1 cellular context compared by ENCODE assay signal in the genomic region with DNA sequence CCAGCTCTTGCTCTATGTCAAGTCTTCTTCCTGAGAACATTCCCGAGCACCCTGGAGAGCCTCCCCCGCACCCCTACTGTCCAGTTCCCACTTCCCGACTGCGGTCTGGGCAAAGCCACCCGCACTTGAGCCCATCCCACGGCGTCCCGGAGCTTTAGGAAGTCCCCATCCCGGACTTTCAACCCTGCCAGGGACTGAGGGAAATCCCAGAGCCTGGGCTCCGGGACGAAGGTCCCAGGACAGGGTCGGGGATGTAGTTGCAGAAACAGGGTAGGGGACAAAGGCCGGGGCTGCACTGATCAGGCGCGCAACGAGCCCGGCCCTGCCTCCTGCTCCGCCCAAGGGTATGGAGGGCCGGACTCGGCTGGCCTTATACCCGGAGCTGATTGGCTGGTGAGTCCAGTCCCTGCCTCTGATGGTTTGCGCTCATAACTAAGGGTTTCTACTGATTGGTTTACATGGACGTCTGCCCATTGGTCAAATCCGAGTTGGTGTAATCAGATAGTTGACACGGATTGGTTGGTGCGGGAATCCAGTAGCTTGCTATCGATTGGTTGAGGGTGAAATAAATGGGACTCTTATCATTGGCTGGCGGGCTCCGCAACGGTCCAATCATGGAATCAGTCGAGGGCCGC.
TF ChIP-seq lines count a peak whose summit lies in the region.

No MANE protein-coding gene starts in this region.

TF ChIP-seq in HepG2, 621 proteins besides CTCF, POLR2A, EP300 and RAD21 (continued from another document and continues in another):
- TF ChIP-seq KDM5A (IDR thresholded peaks at IDR 0.05; ENCODE audit: borderline replicate concordance, low read length) = no peak
- no peak for TF ChIP-seq ZNF567 (CRISPR knock-in tag; IDR thresholded peaks at IDR 0.05; ENCODE audit: borderline replicate concordance)
- no peak for TF ChIP-seq CC2D1A (CRISPR knock-in tag; IDR thresholded peaks at IDR 0.05)
- TF ChIP-seq ZSCAN21 (CRISPR knock-in tag; IDR thresholded peaks at IDR 0.05; ENCODE audit: borderline replicate concordance) = no peak
- TF ChIP-seq HDAC2 (CRISPR knock-in tag; IDR thresholded peaks at IDR 0.05) = peak; percentile 41; the same call in 1 of the 2 replicates
- TF ChIP-seq LCORL (IDR thresholded peaks at IDR 0.05) = no peak
- peak; percentile 99 for TF ChIP-seq LCORL (CRISPR knock-in tag; IDR thresholded peaks at IDR 0.05)
- TF ChIP-seq ZNF264 (CRISPR knock-in tag; IDR thresholded peaks at IDR 0.05) = 0 out of 2 replicates have a peak, but pooled peaks have one; percentile 39
- TF ChIP-seq SAFB2 (CRISPR knock-in tag; IDR thresholded peaks at IDR 0.05; ENCODE audit: borderline replicate concordance, low read depth) = no peak
- TF ChIP-seq SOX5 (CRISPR knock-in tag; IDR thresholded peaks at IDR 0.05; ENCODE audit: borderline replicate concordance) = peak; percentile 54; the same call in 1 of the 2 replicates
- TF ChIP-seq ZNF564 (CRISPR knock-in tag; IDR thresholded peaks at IDR 0.05) = no peak
- TF ChIP-seq FOXK1 (CRISPR knock-in tag; IDR thresholded peaks at IDR 0.05; ENCODE audit: borderline replicate concordance, low read depth) = peak; percentile 17; the same call in 1 of the 2 replicates
- no peak for TF ChIP-seq CREBL2 (CRISPR knock-in tag; IDR thresholded peaks at IDR 0.05; ENCODE audit: borderline replicate concordance)
- no peak for TF ChIP-seq PAF1 (CRISPR knock-in tag; IDR thresholded peaks at IDR 0.05)
- no peak for TF ChIP-seq ZNF282 (IDR thresholded peaks at IDR 0.05; ENCODE audit: partially characterized antibody)
- TF ChIP-seq ZNF20 (CRISPR knock-in tag; IDR thresholded peaks at IDR 0.05) = no peak
- TF ChIP-seq ZNF724P (CRISPR knock-in tag; IDR thresholded peaks at IDR 0.05; ENCODE audit: borderline replicate concordance) = no peak
- TF ChIP-seq NFE2 (CRISPR knock-in tag; IDR thresholded peaks at IDR 0.05) = no peak
- TF ChIP-seq CBX1 (IDR thresholded peaks at IDR 0.05; ENCODE audit: low read depth) = no peak
- TF ChIP-seq HHEX (CRISPR knock-in tag; IDR thresholded peaks at IDR 0.05) = no peak
- TF ChIP-seq ZSCAN20 (CRISPR knock-in tag; IDR thresholded peaks at IDR 0.05; ENCODE audit: borderline replicate concordance) = no peak
- peak; percentile 83 for TF ChIP-seq TAF1 (CRISPR knock-in tag; IDR thresholded peaks at IDR 0.05)
- no peak for TF ChIP-seq CBX2 (IDR thresholded peaks at IDR 0.05; ENCODE audit: low read depth, low read length)
- no peak for TF ChIP-seq CBX2 (CRISPR knock-in tag; IDR thresholded peaks at IDR 0.05; ENCODE audit: low read depth)
- no peak; the same call in 1 of the 2 replicates for TF ChIP-seq CHCHD3 (CRISPR knock-in tag; IDR thresholded peaks at IDR 0.05)
- no peak for TF ChIP-seq ZNF780A (CRISPR knock-in tag; IDR thresholded peaks at IDR 0.05)
- TF ChIP-seq MAFG (CRISPR knock-in tag; IDR thresholded peaks at IDR 0.05) = no peak
- TF ChIP-seq, protein P1, sequence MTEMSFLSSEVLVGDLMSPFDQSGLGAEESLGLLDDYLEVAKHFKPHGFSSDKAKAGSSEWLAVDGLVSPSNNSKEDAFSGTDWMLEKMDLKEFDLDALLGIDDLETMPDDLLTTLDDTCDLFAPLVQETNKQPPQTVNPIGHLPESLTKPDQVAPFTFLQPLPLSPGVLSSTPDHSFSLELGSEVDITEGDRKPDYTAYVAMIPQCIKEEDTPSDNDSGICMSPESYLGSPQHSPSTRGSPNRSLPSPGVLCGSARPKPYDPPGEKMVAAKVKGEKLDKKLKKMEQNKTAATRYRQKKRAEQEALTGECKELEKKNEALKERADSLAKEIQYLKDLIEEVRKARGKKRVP (CRISPR knock-in tag; IDR thresholded peaks at IDR 0.05) = no peak
- TF ChIP-seq MIER2 (CRISPR knock-in tag; IDR thresholded peaks at IDR 0.05) = no peak; the same call in 1 of the 2 replicates
- TF ChIP-seq, protein P2, sequence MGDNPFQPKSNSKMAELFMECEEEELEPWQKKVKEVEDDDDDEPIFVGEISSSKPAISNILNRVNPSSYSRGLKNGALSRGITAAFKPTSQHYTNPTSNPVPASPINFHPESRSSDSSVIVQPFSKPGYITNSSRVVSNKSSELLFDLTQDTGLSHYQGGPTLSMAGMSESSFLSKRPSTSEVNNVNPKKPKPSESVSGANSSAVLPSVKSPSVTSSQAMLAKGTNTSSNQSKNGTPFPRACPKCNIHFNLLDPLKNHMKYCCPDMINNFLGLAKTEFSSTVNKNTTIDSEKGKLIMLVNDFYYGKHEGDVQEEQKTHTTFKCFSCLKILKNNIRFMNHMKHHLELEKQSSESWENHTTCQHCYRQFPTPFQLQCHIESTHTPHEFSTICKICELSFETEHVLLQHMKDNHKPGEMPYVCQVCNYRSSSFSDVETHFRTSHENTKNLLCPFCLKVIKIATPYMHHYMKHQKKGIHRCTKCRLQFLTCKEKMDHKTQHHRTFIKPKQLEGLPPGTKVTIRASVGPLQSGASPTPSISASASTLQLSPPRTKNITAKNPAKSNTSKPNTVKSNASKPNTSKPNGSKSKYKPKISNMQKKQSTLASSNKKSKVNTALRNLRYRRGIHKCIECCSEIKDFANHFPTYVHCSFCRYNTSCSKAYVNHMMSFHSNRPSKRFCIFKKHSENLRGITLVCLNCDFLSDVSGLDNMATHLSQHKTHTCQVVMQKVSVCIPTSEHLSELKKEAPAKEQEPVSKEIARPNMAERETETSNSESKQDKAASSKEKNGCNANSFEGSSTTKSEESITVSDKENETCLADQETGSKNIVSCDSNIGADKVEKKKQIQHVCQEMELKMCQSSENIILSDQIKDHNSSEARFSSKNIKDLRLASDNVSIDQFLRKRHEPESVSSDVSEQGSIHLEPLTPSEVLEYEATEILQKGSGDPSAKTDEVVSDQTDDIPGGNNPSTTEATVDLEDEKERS (CRISPR knock-in tag; IDR thresholded peaks at IDR 0.05) = 0 out of 2 replicates have a peak, but pooled peaks have one; percentile 10
- no peak for TF ChIP-seq MATR3 (CRISPR knock-in tag; IDR thresholded peaks at IDR 0.05)
- TF ChIP-seq SIN3B (IDR thresholded peaks at IDR 0.05; ENCODE audit: low read length) = no peak
- peak; percentile 77 for TF ChIP-seq TGIF2 (CRISPR knock-in tag; IDR thresholded peaks at IDR 0.05)
- no peak for TF ChIP-seq ZNF235 (CRISPR knock-in tag; IDR thresholded peaks at IDR 0.05; ENCODE audit: borderline replicate concordance)
- TF ChIP-seq ZNF746 (CRISPR knock-in tag; IDR thresholded peaks at IDR 0.05) = no peak
- TF ChIP-seq, protein P3, sequence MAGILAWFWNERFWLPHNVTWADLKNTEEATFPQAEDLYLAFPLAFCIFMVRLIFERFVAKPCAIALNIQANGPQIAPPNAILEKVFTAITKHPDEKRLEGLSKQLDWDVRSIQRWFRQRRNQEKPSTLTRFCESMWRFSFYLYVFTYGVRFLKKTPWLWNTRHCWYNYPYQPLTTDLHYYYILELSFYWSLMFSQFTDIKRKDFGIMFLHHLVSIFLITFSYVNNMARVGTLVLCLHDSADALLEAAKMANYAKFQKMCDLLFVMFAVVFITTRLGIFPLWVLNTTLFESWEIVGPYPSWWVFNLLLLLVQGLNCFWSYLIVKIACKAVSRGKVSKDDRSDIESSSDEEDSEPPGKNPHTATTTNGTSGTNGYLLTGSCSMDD (CRISPR knock-in tag; IDR thresholded peaks at IDR 0.05) = no peak
- TF ChIP-seq GATA4 (IDR thresholded peaks at IDR 0.05; ENCODE audit: borderline replicate concordance, low read depth) = 0 out of 2 replicates have a peak, but pooled peaks have one; percentile 17
- peak; percentile 72; the same call in 1 of the 2 replicates for TF ChIP-seq SNAI1 (CRISPR knock-in tag; IDR thresholded peaks at IDR 0.05; ENCODE audit: borderline replicate concordance)
- TF ChIP-seq HBP1 (CRISPR knock-in tag; IDR thresholded peaks at IDR 0.05; ENCODE audit: low read depth) = no peak
- TF ChIP-seq NFIC (IDR thresholded peaks at IDR 0.05; ENCODE audit: low read length) = no peak
- no peak for TF ChIP-seq SUZ12 (IDR thresholded peaks at IDR 0.05; ENCODE audit: low read depth, low read length)
- no peak; the same call in 1 of the 2 replicates for TF ChIP-seq ZSCAN30 (CRISPR knock-in tag; IDR thresholded peaks at IDR 0.05)
- peak; percentile 78 for TF ChIP-seq ATF1 (CRISPR knock-in tag; IDR thresholded peaks at IDR 0.05)
- TF ChIP-seq HOXA3 (CRISPR knock-in tag; IDR thresholded peaks at IDR 0.05) = peak; percentile 67; the same call in 1 of the 2 replicates
- no peak for TF ChIP-seq MLLT10 (CRISPR knock-in tag; IDR thresholded peaks at IDR 0.05)
- TF ChIP-seq CBX5 (CRISPR knock-in tag; IDR thresholded peaks at IDR 0.05; ENCODE audit: borderline replicate concordance) = 0 out of 2 replicates have a peak, but pooled peaks have one; percentile 15
- no peak for TF ChIP-seq ZNF557 (CRISPR knock-in tag; IDR thresholded peaks at IDR 0.05)
- TF ChIP-seq ZNF747 (CRISPR knock-in tag; IDR thresholded peaks at IDR 0.05; ENCODE audit: borderline replicate concordance) = 0 out of 2 replicates have a peak, but pooled peaks have one; percentile 52
- no peak for TF ChIP-seq IRX3 (CRISPR knock-in tag; IDR thresholded peaks at IDR 0.05; ENCODE audit: borderline replicate concordance, low read depth)
- TF ChIP-seq KLF9 (CRISPR knock-in tag; IDR thresholded peaks at IDR 0.05; ENCODE audit: low read depth) = peak; percentile 75; the same call in 1 of the 2 replicates
- TF ChIP-seq ATF6 (CRISPR knock-in tag; conservative IDR thresholded peaks at IDR 0.05) = no peak
- TF ChIP-seq ZNF670 (CRISPR knock-in tag; IDR thresholded peaks at IDR 0.05; ENCODE audit: borderline replicate concordance) = 0 out of 2 replicates have a peak, but pooled peaks have one; percentile 77
- peak; percentile 69; the same call in 1 of the 2 replicates for TF ChIP-seq KLF6 (CRISPR knock-in tag; IDR thresholded peaks at IDR 0.05)
- TF ChIP-seq ZBTB14 (CRISPR knock-in tag; IDR thresholded peaks at IDR 0.05) = no peak
- TF ChIP-seq SMARCC2 (IDR thresholded peaks at IDR 0.05) = no peak
- no peak for TF ChIP-seq ZNF550 (CRISPR knock-in tag; IDR thresholded peaks at IDR 0.05; ENCODE audit: borderline replicate concordance)
- no peak for TF ChIP-seq ZNF468 (CRISPR knock-in tag; IDR thresholded peaks at IDR 0.05)
- TF ChIP-seq ZNF446 (CRISPR knock-in tag; IDR thresholded peaks at IDR 0.05) = no peak
- TF ChIP-seq WIZ (CRISPR knock-in tag; IDR thresholded peaks at IDR 0.05) = no peak
- TF ChIP-seq ZNF234 (CRISPR knock-in tag; conservative IDR thresholded peaks at IDR 0.05) = no peak
- TF ChIP-seq, protein P4, sequence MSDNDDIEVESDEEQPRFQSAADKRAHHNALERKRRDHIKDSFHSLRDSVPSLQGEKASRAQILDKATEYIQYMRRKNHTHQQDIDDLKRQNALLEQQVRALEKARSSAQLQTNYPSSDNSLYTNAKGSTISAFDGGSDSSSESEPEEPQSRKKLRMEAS (IDR thresholded peaks at IDR 0.05) = no peak
- peak; percentile 40; the same call in 1 of the 2 replicates for TF ChIP-seq KAT2B (IDR thresholded peaks at IDR 0.05; ENCODE audit: borderline replicate concordance, low read depth, low read length)
- TF ChIP-seq ARNT (IDR thresholded peaks at IDR 0.05) = no peak
- TF ChIP-seq, protein P5, sequence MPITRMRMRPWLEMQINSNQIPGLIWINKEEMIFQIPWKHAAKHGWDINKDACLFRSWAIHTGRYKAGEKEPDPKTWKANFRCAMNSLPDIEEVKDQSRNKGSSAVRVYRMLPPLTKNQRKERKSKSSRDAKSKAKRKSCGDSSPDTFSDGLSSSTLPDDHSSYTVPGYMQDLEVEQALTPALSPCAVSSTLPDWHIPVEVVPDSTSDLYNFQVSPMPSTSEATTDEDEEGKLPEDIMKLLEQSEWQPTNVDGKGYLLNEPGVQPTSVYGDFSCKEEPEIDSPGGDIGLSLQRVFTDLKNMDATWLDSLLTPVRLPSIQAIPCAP (CRISPR knock-in tag; IDR thresholded peaks at IDR 0.05; ENCODE audit: low read depth) = no peak
- TF ChIP-seq RFXAP (CRISPR knock-in tag; IDR thresholded peaks at IDR 0.05; ENCODE audit: borderline replicate concordance) = peak; percentile 97
- TF ChIP-seq ZBTB7A (CRISPR knock-in tag; IDR thresholded peaks at IDR 0.05) = no peak
- no peak for TF ChIP-seq ZNF431 (CRISPR knock-in tag; IDR thresholded peaks at IDR 0.05; ENCODE audit: borderline replicate concordance, low read depth)
- TF ChIP-seq ZNF660 (CRISPR knock-in tag; IDR thresholded peaks at IDR 0.05; ENCODE audit: borderline replicate concordance, low read depth) = no peak
